ENCODE assay signal across 16 cellular contexts in the genomic region with DNA sequence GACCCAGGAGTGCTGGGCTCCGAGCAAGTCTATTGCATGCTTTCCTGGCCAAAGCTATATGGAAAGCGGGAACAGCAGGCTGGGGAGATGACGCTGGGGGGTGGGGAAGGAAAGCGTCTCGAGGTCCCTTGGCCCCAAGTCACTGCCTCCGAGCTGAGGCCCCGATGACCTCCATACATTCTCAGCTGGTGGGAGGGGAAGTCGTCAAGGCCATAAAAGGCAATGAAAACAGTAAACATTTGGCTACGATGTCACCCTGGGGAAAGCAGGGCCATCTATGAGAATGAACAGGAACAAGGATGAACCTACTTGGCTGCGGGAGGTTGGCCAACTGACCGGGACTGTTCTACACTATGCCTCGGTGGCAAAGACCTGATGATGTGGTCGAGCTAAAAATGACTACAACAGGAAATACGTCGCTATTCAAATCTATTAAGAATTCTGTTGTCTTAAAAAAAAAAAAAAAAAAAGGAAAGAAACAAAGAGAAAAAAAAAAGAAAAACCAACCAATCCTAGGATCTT. TPM values are rescaled to one million over a fixed set of nuclear protein-coding genes. Genes with fewer than 3 reads are reported as not detected.
DNase-seq lines count a peak whose midpoint lies in the region; TF ChIP-seq lines count a peak whose summit lies in the region.
"Had no signal": no experiment of that assay in that cellular context is flagged by ENCODE, and none has a peak within 500 bp of the region (broad histone marks: within the 10 kb centered on the region; RNA-seq: fewer than 3 reads in every experiment).

No MANE protein-coding gene starts in this region.

- H3K36me3 ChIP-seq in OCI-LY7 (ENCODE audit: insufficient read depth, low read length): peaks cover 70% of the 10 kb centered on the region

- peak overlapping the region; percentile 96 for H3K27ac Mint-ChIP-seq in nephron progenitor cell
- H3K27ac Mint-ChIP-seq in osteocyte (ENCODE audit: unreplicated experiment): no peak overlapping the region
- H3K27ac Mint-ChIP-seq: CD4-positive, alpha-beta memory T cell had no signal

- H2AFZ ChIP-seq in OCI-LY7 (ENCODE audit: low read length): no peak overlapping the region

- H3K9me2 ChIP-seq in OCI-LY7 (ENCODE audit: insufficient read depth, low read length): no peaks in the 10 kb centered on the region

- intact Hi-C loops in OCI-LY7 (cut with micrococcal nuclease; ENCODE audit: unreplicated experiment): no loop called here

- BruUV-seq in OCI-LY7 (replicated peaks; lab: Mats Ljungman, UMichigan): TSS peak; percentile 54

- no peaks in the 10 kb centered on the region for H4K20me1 ChIP-seq in OCI-LY7 (ENCODE audit: insufficient read depth, low read length)
- H4K20me1 ChIP-seq: BLaER1 had no signal

- no peak for DNase-seq in OCI-LY7 (ENCODE audit: low spot score)
- peak; percentile 42 for DNase-seq in fibroblast of villous mesenchyme (ENCODE audit: low read depth)
- peak; percentile 32 for DNase-seq in nephron progenitor cell
- no peak for DNase-seq in GM19238 (ENCODE audit: insufficient read length, low spot score)
- DNase-seq in cerebellum (ENCODE audit: low spot score): no peak
- DNase-seq in osteocyte (ENCODE audit: extremely low spot score, unreplicated experiment): no peak
- DNase-seq: CD4-positive, alpha-beta memory T cell; DMS153; KBM-7; NCI-H1105 treated with DMSO at 0.1 percent for 48 hours; NCI-H1694; NCI-H2081 treated with DMSO at 0.1 percent for 48 hours; SHP77 treated with DMSO at 0.1 percent for 48 hours had no signal

- H3K36me3 Mint-ChIP-seq in nephron progenitor cell (ENCODE audit: low read depth) (peaks cover 84% of the 10 kb centered on the region), osteocyte (ENCODE audit: unreplicated experiment) (peaks cover 4% of the 10 kb centered on the region)

- no peak for TF ChIP-seq CTCF in OCI-LY7 (conservative IDR thresholded peaks at IDR 0.05; ENCODE audit: low read length)
- TF ChIP-seq CTCF in fibroblast of villous mesenchyme (IDR thresholded peaks at IDR 0.05; ENCODE audit: insufficient read depth, low read depth, low read length): no peak
- no peak for TF ChIP-seq CTCF in nephron progenitor cell (IDR thresholded peaks at IDR 0.05)
- TF ChIP-seq CTCF in osteocyte (IDR thresholded peaks at IDR 0.05): no peak

- CTCF ChIA-PET in OCI-LY7 (lab: Charles Lee; ENCODE audit: unreplicated experiment): no interaction called here

- H3K79me2 ChIP-seq in OCI-LY7 (ENCODE audit: insufficient read depth, low read depth, low read length): no peaks in the 10 kb centered on the region

- no peak overlapping the region for H3K27ac ChIP-seq in OCI-LY7 (ENCODE audit: low read depth, low read length, poor library complexity, severe bottlenecking)
- H3K27ac ChIP-seq in cingulate gyrus (ENCODE audit: low read depth, low read length): peak overlapping the region; percentile 61
- H3K27ac ChIP-seq: BLaER1 had no signal

- H3K4me1 ChIP-seq in OCI-LY7 (ENCODE audit: insufficient read depth, low read length, poor library complexity, severe bottlenecking): peaks cover 8% of the 10 kb centered on the region

- H3K4me1 Mint-ChIP-seq in nephron progenitor cell (peaks cover 57% of the 10 kb centered on the region), osteocyte (ENCODE audit: unreplicated experiment) (peaks cover 34% of the 10 kb centered on the region)

- no peak overlapping the region for H3K4me3 ChIP-seq in OCI-LY7 (ENCODE audit: low read depth, low read length, poor library complexity, severe bottlenecking)
- H3K4me3 ChIP-seq in fibroblast of villous mesenchyme (ENCODE audit: low read depth, low read length): no peak overlapping the region
- H3K4me3 ChIP-seq: BLaER1, GM12878 had no signal

- no peaks in the 10 kb centered on the region for H3K9me3 ChIP-seq in OCI-LY7 (ENCODE audit: low read length)
- H3K9me3 ChIP-seq: BLaER1 had no signal

- H3K4me3 Mint-ChIP-seq in nephron progenitor cell (no peak overlapping the region), osteocyte (ENCODE audit: unreplicated experiment) (no peak overlapping the region)
- H3K4me3 Mint-ChIP-seq: CD4-positive, alpha-beta memory T cell had no signal

- POLR2A ChIA-PET in OCI-LY7 (lab: Charles Lee): no interaction called here

- H3K9me3 Mint-ChIP-seq in nephron progenitor cell: no peaks in the 10 kb centered on the region
- no peaks in the 10 kb centered on the region for H3K9me3 Mint-ChIP-seq in osteocyte (ENCODE audit: unreplicated experiment)
- H3K9me3 Mint-ChIP-seq: CD4-positive, alpha-beta memory T cell had no signal

- peaks cover 2% of the 10 kb centered on the region for H3K27me3 Mint-ChIP-seq in nephron progenitor cell (ENCODE audit: low read depth, poor library complexity)
- H3K27me3 Mint-ChIP-seq in osteocyte (ENCODE audit: unreplicated experiment): no peaks in the 10 kb centered on the region
- H3K27me3 Mint-ChIP-seq: CD4-positive, alpha-beta memory T cell had no signal

- H3K4me2 ChIP-seq in OCI-LY7 (ENCODE audit: low read length): no peak overlapping the region
- H3K4me2 ChIP-seq: BLaER1 had no signal

RNA-seq across cellular contexts. Expression of gene PRKAB1, which starts 19.5 kb away (rescaled TPM):
- total RNA-seq in OCI-LY7 (2014; rRNA removed; shearing (Covaris generic)): 21.8 and 32.4 TPM in 2 replicates
- total RNA-seq in OCI-LY7 (2022) (45.1 and 46.1 TPM in 2 replicates), fibroblast of villous mesenchyme (13.2 and 16.0 TPM in 2 replicates), cerebellum (18.1 TPM), osteocyte (24.7 and 25.3 TPM in 2 replicates)

Comparison
In these comparisons a context has a peak if more than half of its experiments do, and no peak if none do; other contexts are left out.
1. DNase-seq: peak in fibroblast of villous mesenchyme (single experiment) and nephron progenitor cell (single experiment); none in OCI-LY7 (single experiment), GM19238 (single experiment), cerebellum (single experiment) and osteocyte (single experiment).